8 cellular contexts compared by ENCODE assay signal in genomic region chr21:17775431-17776126, GRCh38. TPM values are rescaled to one million over a fixed set of nuclear protein-coding genes. Genes with fewer than 3 reads are reported as not detected.
DNase-seq lines count a peak whose midpoint lies in the region; ATAC-seq and TF ChIP-seq lines count a peak whose summit lies in the region.

No MANE protein-coding gene starts in this region.

- peaks cover 50% of the 10 kb centered on the region for H3K4me1 Mint-ChIP-seq in activated T-cell treated with anti-CD3 and anti-CD28 coated beads, Interleukin-2, amount 50 U/mL, for 24 hours (ENCODE audit: low read depth)
- H3K4me1 Mint-ChIP-seq in mesothelial cell of epicardium = peaks cover 10% of the 10 kb centered on the region

- ATAC-seq in GM19324 (IDR thresholded peaks at IDR 0.05; ENCODE audit: low FRiP score, unreplicated experiment) (peak; percentile 72), HG03139 (IDR thresholded peaks at IDR 0.05; ENCODE audit: unreplicated experiment) (peak; percentile 51)

- H3K4me3 Mint-ChIP-seq in activated T-cell treated with anti-CD3 and anti-CD28 coated beads, Interleukin-2, amount 50 U/mL, for 24 hours = peak overlapping the region; percentile 17
- no peak overlapping the region for H3K4me3 Mint-ChIP-seq in mesothelial cell of epicardium

- peak overlapping the region; percentile 6 for H3K27ac Mint-ChIP-seq in activated T-cell treated with anti-CD3 and anti-CD28 coated beads, Interleukin-2, amount 50 U/mL, for 24 hours
- H3K27ac Mint-ChIP-seq in mesothelial cell of epicardium = no peak overlapping the region

- H3K27me3 Mint-ChIP-seq in activated T-cell treated with anti-CD3 and anti-CD28 coated beads, Interleukin-2, amount 50 U/mL, for 24 hours = no peaks in the 10 kb centered on the region
- peaks cover 30% of the 10 kb centered on the region for H3K27me3 Mint-ChIP-seq in mesothelial cell of epicardium (ENCODE audit: low read depth)

- DNase-seq in activated T-cell treated with anti-CD3 and anti-CD28 coated beads, Interleukin-2, amount 50 U/mL, for 24 hours = peak; percentile 67
- DNase-seq in stimulated activated CD8-positive, alpha-beta memory T cell treated with anti-CD3 and anti-CD28 coated beads, Interleukin-12 subunit alpha, Interleukin-12 subunit beta, amount 100 ng/mL, for 24 hours (ENCODE audit: extremely low read depth) = peak; percentile 34
- DNase-seq in mesothelial cell of epicardium (ENCODE audit: low spot score in 2 of 2, unreplicated experiment in 2 of 2) = no peak
- DNase-seq in HCEC 1CT = no peak
- no peak for DNase-seq in NCI-H524 (lab: John Stamatoyannopoulos, UW)
- no peak for DNase-seq in superior temporal gyrus (ENCODE audit: extremely low spot score)

- peaks cover 28% of the 10 kb centered on the region for H3K9me3 Mint-ChIP-seq in activated T-cell treated with anti-CD3 and anti-CD28 coated beads, Interleukin-2, amount 50 U/mL, for 24 hours
- H3K9me3 Mint-ChIP-seq in mesothelial cell of epicardium = peaks cover 33% of the 10 kb centered on the region

- peaks cover 7% of the 10 kb centered on the region for H3K36me3 Mint-ChIP-seq in activated T-cell treated with anti-CD3 and anti-CD28 coated beads, Interleukin-2, amount 50 U/mL, for 24 hours (ENCODE audit: low read depth)
- no peaks in the 10 kb centered on the region for H3K36me3 Mint-ChIP-seq in mesothelial cell of epicardium

- TF ChIP-seq CTCF in mesothelial cell of epicardium (IDR thresholded peaks at IDR 0.05; ENCODE audit: unreplicated experiment) = no peak

RNA-seq across cellular contexts. Expression of gene C21orf91, which starts 43.6 kb away (rescaled TPM):
- total RNA-seq in mesothelial cell of epicardium = 26.7 to 28.3 TPM (median 26.7 TPM) in 3 replicates

Comparison
In these comparisons a context has a peak if more than half of its experiments do, and no peak if none do; other contexts are left out.
1. DNase-seq: peak in activated T-cell treated with anti-CD3 and anti-CD28 coated beads, Interleukin-2, amount 50 U/mL, for 24 hours (single experiment) and stimulated activated CD8-positive, alpha-beta memory T cell treated with anti-CD3 and anti-CD28 coated beads, Interleukin-12 subunit alpha, Interleukin-12 subunit beta, amount 100 ng/mL, for 24 hours (single experiment); none in mesothelial cell of epicardium (0 of 2), HCEC 1CT (single experiment), NCI-H524 (0 of 2) and superior temporal gyrus (single experiment).